In the genomic region with DNA sequence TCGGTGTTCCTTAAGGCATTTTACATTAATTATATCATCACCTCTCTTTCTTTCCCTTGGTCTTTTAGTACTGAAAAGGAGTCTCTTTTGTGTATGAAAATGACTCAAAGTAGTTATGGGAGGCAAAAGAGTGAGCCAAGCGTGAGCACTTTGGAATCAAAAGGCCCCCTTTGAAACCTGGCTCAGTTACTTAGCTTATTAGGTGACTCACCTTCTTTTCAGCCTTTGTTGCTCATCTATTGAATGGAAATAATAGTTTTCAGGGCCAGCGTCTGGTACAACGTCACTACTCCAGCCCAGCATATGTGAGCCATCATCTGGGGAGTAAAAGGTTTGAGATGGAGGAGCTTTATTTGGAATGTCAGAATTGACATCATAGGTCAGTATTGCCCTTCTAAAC, we compare ENCODE assay signal across 28 cellular contexts.
A peak's percentile ranks its signal among the peaks of the same experiment; 100 is the strongest.
DNase-seq lines count a peak whose midpoint lies in the region; ATAC-seq, FAIRE-seq and TF ChIP-seq lines count a peak whose summit lies in the region.
"Had no signal": no experiment of that assay in that cellular context is flagged by ENCODE, and none has a peak within 500 bp of the region (broad histone marks: within the 10 kb centered on the region; RNA-seq: fewer than 3 reads in every experiment).

No MANE protein-coding gene starts in this region.

- H3K27me3 ChIP-seq in bronchial epithelial cell (ENCODE audit: control insufficient read depth, insufficient read depth, low read length) (no peaks in the 10 kb centered on the region), neural progenitor cell (no peaks in the 10 kb centered on the region), right lobe of liver (no peaks in the 10 kb centered on the region)
- H3K27me3 ChIP-seq: adrenal gland, heart left ventricle, left lung, SJSA1, upper lobe of right lung had no signal

- H3K9me3 ChIP-seq in neural progenitor cell (ENCODE audit: low read depth) (no peaks in the 10 kb centered on the region), right lobe of liver (no peaks in the 10 kb centered on the region)
- H3K9me3 ChIP-seq: adrenal gland, heart left ventricle, left lung, SJSA1, upper lobe of right lung had no signal

- intact Hi-C loops in right lobe of liver (cut with DNase I), result no loop called here

- no peaks in the 10 kb centered on the region for H4K20me1 ChIP-seq in neural progenitor cell (ENCODE audit: low read depth)

- no peak for FAIRE-seq in bronchial epithelial cell (lab: Jason Lieb, UNC)
- FAIRE-seq: endometrium, HepG2 had no signal

- peaks cover 42% of the 10 kb centered on the region for H3K4me1 Mint-ChIP-seq in neural progenitor cell
- H3K4me1 Mint-ChIP-seq: CD4-positive, alpha-beta memory T cell; naive B cell had no signal

- no peak overlapping the region for H3K4me2 ChIP-seq in neural progenitor cell

- no peak overlapping the region for H3K9ac ChIP-seq in neural progenitor cell

- H3K4me1 ChIP-seq in neural progenitor cell, result peaks cover 23% of the 10 kb centered on the region
- no peaks in the 10 kb centered on the region for H3K4me1 ChIP-seq in right lobe of liver
- H3K4me1 ChIP-seq: adrenal gland, heart left ventricle, left lung, SJSA1, upper lobe of right lung had no signal

- no peaks in the 10 kb centered on the region for H3K79me2 ChIP-seq in neural progenitor cell (ENCODE audit: low read depth)

- no peak overlapping the region for H3K27ac Mint-ChIP-seq in neural progenitor cell
- H3K27ac Mint-ChIP-seq: activated T-cell treated with anti-CD3 and anti-CD28 coated beads, Interleukin-2, amount 50 U/mL, for 24 hours; CD4-positive, alpha-beta memory T cell; naive B cell had no signal

- WGBS in right lobe of liver (ENCODE audit: insufficient coverage, low coverage, low lambda C conversion rate, missing lambda C conversion rate), result 93% methylated on average over 4 of the region's 4 CpGs

- H2AFZ ChIP-seq in neural progenitor cell (replicated peaks), result no peak overlapping the region

- DNase-seq in DMS153 (lab: John Stamatoyannopoulos, UW) (peak; percentile 2), DMS153 treated with DMSO at 0.1 percent for 48 hours (lab: John Stamatoyannopoulos, UW; ENCODE audit: unreplicated experiment) (no peak), NCI-H146 treated with DMSO at 0.1 percent for 48 hours (lab: John Stamatoyannopoulos, UW; ENCODE audit: unreplicated experiment) (peak; percentile 80), bronchial epithelial cell (ENCODE audit: low read depth) (peak; percentile 51), neural progenitor cell (ENCODE audit: low spot score) (peak; percentile 31), left lobe of liver (ENCODE audit: low spot score) (no peak), right lobe of liver (no peak)
- DNase-seq: activated CD4-positive, alpha-beta T cell treated with anti-CD3 and anti-CD28 coated beads for 4 hours; activated CD8-positive, alpha-beta memory T cell treated with anti-CD3 and anti-CD28 coated beads for 24 hours; activated T-cell treated with anti-CD3 and anti-CD28 coated beads, Interleukin-2, amount 50 U/mL, for 24 hours; adrenal gland; AML-193; CD4-positive, alpha-beta memory T cell; dermis blood vessel endothelial cell; DMS53; GDM1; heart left ventricle; left lung; naive B cell; NCI-H1092; substantia nigra; upper lobe of right lung had no signal

- H3K9me3 Mint-ChIP-seq in neural progenitor cell, result no peaks in the 10 kb centered on the region
- H3K9me3 Mint-ChIP-seq: activated T-cell treated with anti-CD3 and anti-CD28 coated beads, Interleukin-2, amount 50 U/mL, for 24 hours; CD4-positive, alpha-beta memory T cell; naive B cell had no signal

- no peak for ATAC-seq in left lobe of liver
- ATAC-seq in right lobe of liver, result no peak
- ATAC-seq in HG03460 (IDR thresholded peaks at IDR 0.05; ENCODE audit: unreplicated experiment), result no peak
- ATAC-seq: heart left ventricle, HepG2, left lung, Panc1, upper lobe of right lung had no signal

- TF ChIP-seq CTCF in bronchial epithelial cell (IDR thresholded peaks at IDR 0.05; ENCODE audit: insufficient read depth, low read length, severe bottlenecking), result no peak
- no peak for TF ChIP-seq CTCF in neural progenitor cell (IDR thresholded peaks at IDR 0.05)
- TF ChIP-seq CTCF in right lobe of liver (IDR thresholded peaks at IDR 0.05), result no peak

- TF ChIP-seq POLR2A in right lobe of liver (IDR thresholded peaks at IDR 0.05), result no peak

- H3K27me3 Mint-ChIP-seq in neural progenitor cell (ENCODE audit: insufficient read depth, low read depth), result no peaks in the 10 kb centered on the region
- H3K27me3 Mint-ChIP-seq: activated T-cell treated with anti-CD3 and anti-CD28 coated beads, Interleukin-2, amount 50 U/mL, for 24 hours; CD4-positive, alpha-beta memory T cell; naive B cell had no signal

- H3K27ac ChIP-seq in neural progenitor cell (no peak overlapping the region), right lobe of liver (no peak overlapping the region)
- H3K27ac ChIP-seq: 22Rv1, adrenal gland, heart left ventricle, left lung, SJSA1, upper lobe of right lung had no signal

- H3F3A ChIP-seq in neural progenitor cell (ENCODE audit: low read depth), result no peaks in the 10 kb centered on the region

- H3K4me3 Mint-ChIP-seq in neural progenitor cell, result no peak overlapping the region
- H3K4me3 Mint-ChIP-seq: activated T-cell treated with anti-CD3 and anti-CD28 coated beads, Interleukin-2, amount 50 U/mL, for 24 hours; CD4-positive, alpha-beta memory T cell; naive B cell had no signal

- no peaks in the 10 kb centered on the region for H3K36me3 ChIP-seq in bronchial epithelial cell (ENCODE audit: control insufficient read depth, insufficient read depth, low read length)
- peaks cover under 1% of the 10 kb centered on the region for H3K36me3 ChIP-seq in neural progenitor cell
- H3K36me3 ChIP-seq in right lobe of liver, result no peaks in the 10 kb centered on the region
- H3K36me3 ChIP-seq: adrenal gland, left lung, SJSA1, upper lobe of right lung had no signal

- H3K4me3 ChIP-seq in bronchial epithelial cell (ENCODE audit: low read depth, low read length) (no peak overlapping the region), neural progenitor cell (no peak overlapping the region), right lobe of liver (no peak overlapping the region)
- H3K4me3 ChIP-seq: adrenal gland, heart left ventricle, left lung, SJSA1, upper lobe of right lung had no signal

- H3K36me3 Mint-ChIP-seq in neural progenitor cell, result peaks cover 2% of the 10 kb centered on the region
- H3K36me3 Mint-ChIP-seq: naive B cell had no signal

Comparison
In these comparisons a context has a peak if more than half of its experiments do, and no peak if none do; other contexts are left out.
1. DNase-seq: peak in DMS153 (single experiment), NCI-H146 treated with DMSO at 0.1 percent for 48 hours (single experiment), bronchial epithelial cell (single experiment) and neural progenitor cell (single experiment); none in DMS153 treated with DMSO at 0.1 percent for 48 hours (single experiment), left lobe of liver (single experiment) and right lobe of liver (0 of 3).